ENCODE assay signal across 7 cellular contexts in the genomic region with DNA sequence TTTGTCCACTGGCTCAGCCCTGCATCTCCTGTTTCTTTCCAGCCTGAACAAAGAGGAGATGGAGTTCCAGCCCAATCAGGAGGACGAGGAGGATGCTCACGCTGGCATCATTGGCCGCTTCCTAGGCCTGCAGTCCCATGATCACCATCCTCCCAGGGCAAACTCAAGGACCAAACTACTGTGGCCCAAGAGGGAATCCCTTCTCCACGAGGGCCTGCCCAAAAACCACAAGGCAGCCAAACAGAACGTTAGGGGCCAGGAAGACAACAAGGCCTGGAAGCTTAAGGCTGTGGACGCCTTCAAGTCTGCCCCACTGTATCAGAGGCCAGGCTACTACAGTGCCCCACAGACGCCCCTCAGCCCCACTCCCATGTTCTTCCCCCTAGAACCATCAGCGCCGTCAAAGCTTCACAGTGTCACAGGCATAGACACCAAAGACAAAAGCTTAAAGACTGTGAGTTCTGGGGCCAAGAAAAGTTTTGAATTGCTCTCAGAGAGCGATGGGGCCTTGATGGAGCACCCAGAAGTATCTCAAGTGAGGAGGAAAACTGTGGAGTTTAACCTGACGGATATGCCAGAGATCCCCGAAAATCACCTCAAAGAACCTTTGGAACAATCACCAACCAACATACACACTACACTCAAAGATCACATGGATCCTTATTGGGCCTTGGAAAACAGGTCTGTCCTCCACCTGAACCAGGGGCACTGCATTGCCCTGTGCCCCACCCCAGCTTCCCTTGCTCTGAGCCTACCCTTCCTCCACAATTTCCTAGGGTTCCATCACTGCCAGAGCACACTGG. TPM values are rescaled to one million over a fixed set of nuclear protein-coding genes. Genes with fewer than 3 reads are reported as not detected.
DNase-seq lines count a peak whose midpoint lies in the region; ATAC-seq and TF ChIP-seq lines count a peak whose summit lies in the region.
"Had no signal": no experiment of that assay in that cellular context is flagged by ENCODE, and none has a peak within 500 bp of the region (broad histone marks: within the 10 kb centered on the region; RNA-seq: fewer than 3 reads in every experiment).

No MANE protein-coding gene starts in this region.

- no peak overlapping the region for H3K4me3 ChIP-seq in BLaER1
- H3K4me3 ChIP-seq in mucosa of descending colon: no peak overlapping the region

- no peak for ATAC-seq in activated naive CD8-positive, alpha-beta T cell treated with anti-CD3 and anti-CD28 coated beads, Interleukin-2, amount 10 ng/mL, durations not matched to agents 7 days and 5 days (ENCODE audit: low read depth)
- peak; percentile 10 for ATAC-seq in mucosa of descending colon
- no peak for ATAC-seq in HG03045 (IDR thresholded peaks at IDR 0.05; ENCODE audit: unreplicated experiment)

- DNase-seq in activated naive CD8-positive, alpha-beta T cell treated with anti-CD3 and anti-CD28 coated beads, Interleukin-2, amount 10 ng/mL, durations not matched to agents 7 days and 5 days: no peak
- DNase-seq in mucosa of descending colon (peak in 1 of 3 donors; percentile 25), SW 1271 (lab: John Stamatoyannopoulos, UW) (no peak), DMS79 treated with DMSO at 0.1 percent for 48 hours (lab: John Stamatoyannopoulos, UW) (no peak)
- DNase-seq: GDM1 had no signal

- peak overlapping the region; percentile 96 for H3K4me2 ChIP-seq in BLaER1

- H3K9ac ChIP-seq in BLaER1: peak overlapping the region; percentile 30

- peak overlapping the region; percentile 75 for H3K27ac ChIP-seq in BLaER1

- H3K9me3 ChIP-seq in BLaER1: no peaks in the 10 kb centered on the region
- H3K9me3 ChIP-seq in mucosa of descending colon: no peaks in the 10 kb centered on the region

- H3K27me3 Mint-ChIP-seq in activated naive CD8-positive, alpha-beta T cell treated with anti-CD3 and anti-CD28 coated beads, Interleukin-2, amount 10 ng/mL, durations not matched to agents 7 days and 5 days: no peaks in the 10 kb centered on the region

- H3K27ac Mint-ChIP-seq in activated naive CD8-positive, alpha-beta T cell treated with anti-CD3 and anti-CD28 coated beads, Interleukin-2, amount 10 ng/mL, durations not matched to agents 7 days and 5 days: peak overlapping the region; percentile 70

- H3K9me3 Mint-ChIP-seq in activated naive CD8-positive, alpha-beta T cell treated with anti-CD3 and anti-CD28 coated beads, Interleukin-2, amount 10 ng/mL, durations not matched to agents 7 days and 5 days: no peaks in the 10 kb centered on the region

- TF ChIP-seq CTCF in mucosa of descending colon (IDR thresholded peaks at IDR 0.05): no peak

- peaks cover 25% of the 10 kb centered on the region for H3K36me3 ChIP-seq in BLaER1
- H3K36me3 ChIP-seq in mucosa of descending colon (ENCODE audit: low read depth): no peaks in the 10 kb centered on the region

- peaks cover 34% of the 10 kb centered on the region for H3K36me3 Mint-ChIP-seq in activated naive CD8-positive, alpha-beta T cell treated with anti-CD3 and anti-CD28 coated beads, Interleukin-2, amount 10 ng/mL, durations not matched to agents 7 days and 5 days

- H3K27me3 ChIP-seq in BLaER1: no peaks in the 10 kb centered on the region

- POLR2A ChIA-PET in activated naive CD8-positive, alpha-beta T cell treated with anti-CD3 and anti-CD28 coated beads, Interleukin-2, amount 10 ng/mL, durations not matched to agents 7 days and 5 days (lab: Charles Lee): interaction anchor here (1.2 to 2.0 kb wide), 2 partner anchors 10 to 12 kb away, joined by 3 to 5 read pairs; no protein-coding TSS in a partner anchor

- H3K4me3 Mint-ChIP-seq in activated naive CD8-positive, alpha-beta T cell treated with anti-CD3 and anti-CD28 coated beads, Interleukin-2, amount 10 ng/mL, durations not matched to agents 7 days and 5 days: peak overlapping the region; percentile 73

- H3K4me1 ChIP-seq in BLaER1 (peaks cover 45% of the 10 kb centered on the region), mucosa of descending colon (ENCODE audit: low read depth) (peaks cover 17% of the 10 kb centered on the region)

- H4K20me1 ChIP-seq in BLaER1: peaks cover 36% of the 10 kb centered on the region

- peaks cover 27% of the 10 kb centered on the region for H3K4me1 Mint-ChIP-seq in activated naive CD8-positive, alpha-beta T cell treated with anti-CD3 and anti-CD28 coated beads, Interleukin-2, amount 10 ng/mL, durations not matched to agents 7 days and 5 days

- intact Hi-C loops in mucosa of descending colon (cut with DNase I, micrococcal nuclease): no loop called here

RNA-seq across cellular contexts. Expression of a gene that starts 5.0 kb away (rescaled TPM):
- 100 to 1,000 TPM; 793 to 808 TPM for total RNA-seq in activated naive CD8-positive, alpha-beta T cell treated with anti-CD3 and anti-CD28 coated beads, Interleukin-2, amount 10 ng/mL, durations not matched to agents 7 days and 5 days
- 1,000 to 10,000 TPM; 3,081 to 6,795 (median 5,370) TPM for total RNA-seq in mucosa of descending colon

RNA-seq across cellular contexts. Expression of a gene that starts 12.3 kb away (rescaled TPM):
- under 1 TPM; 0.20 to 0.30 TPM for total RNA-seq in activated naive CD8-positive, alpha-beta T cell treated with anti-CD3 and anti-CD28 coated beads, Interleukin-2, amount 10 ng/mL, durations not matched to agents 7 days and 5 days
- total RNA-seq in mucosa of descending colon: 1 to 10 TPM in 2 of 3 donors, under 1 TPM in 1; 0.41 to 2.8 (median 1.8) TPM

RNA-seq across cellular contexts. Expression of a gene that starts 45.0 kb away (rescaled TPM):
- total RNA-seq in activated naive CD8-positive, alpha-beta T cell treated with anti-CD3 and anti-CD28 coated beads, Interleukin-2, amount 10 ng/mL, durations not matched to agents 7 days and 5 days: 1 to 10 TPM in 1 of 2 experiments, under 1 TPM in 1; 0.28 to 1.6 TPM
- 10 to 100 TPM in 2 of 3 donors, 1 to 10 TPM in 1; 2.6 to 15.0 (median 11.8) TPM for total RNA-seq in mucosa of descending colon
